In the genomic region with DNA sequence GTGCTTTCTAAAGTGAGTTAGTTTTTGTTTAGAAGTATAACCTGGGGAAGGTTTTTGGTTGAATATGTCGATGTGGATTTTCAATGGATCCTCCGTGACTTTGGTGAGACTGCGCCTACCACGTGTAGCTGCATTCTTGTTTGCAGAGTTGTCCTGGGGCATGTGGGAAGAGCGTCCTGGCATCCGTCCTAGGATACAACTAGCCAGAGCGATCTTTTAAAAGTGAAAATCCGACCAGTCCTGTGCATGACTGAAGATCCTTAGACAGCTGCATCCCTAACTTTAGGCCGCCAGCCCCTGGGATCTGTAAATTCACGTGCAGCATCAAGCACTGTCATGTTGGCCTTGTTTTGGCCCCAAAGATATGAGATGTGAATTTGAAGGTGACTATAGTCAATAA, we compare ENCODE assay signal across 11 cellular contexts.
"Had no signal": no experiment of that assay in that cellular context is flagged by ENCODE, and none has a peak within 500 bp of the region (broad histone marks: within the 10 kb centered on the region; RNA-seq: fewer than 3 reads in every experiment).

No MANE protein-coding gene starts in this region.

- H3K4me1 ChIP-seq: colonic mucosa had no signal

- H3K36me3 ChIP-seq: cardiac muscle cell, colonic mucosa had no signal

- H3K9me3 ChIP-seq: colonic mucosa had no signal

- H3K4me3 ChIP-seq: cardiac muscle cell, colonic mucosa had no signal

- H3K27ac ChIP-seq: cardiac muscle cell, colonic mucosa had no signal

- H3K27ac Mint-ChIP-seq: activated CD4-positive, alpha-beta memory T cell treated with anti-CD3 and anti-CD28 coated beads, Interleukin-2, amount 10 ng/mL, durations not matched to agents 7 days and 5 days; naive B cell had no signal

- H3K27me3 ChIP-seq: cardiac muscle cell, colonic mucosa had no signal

- H3K4me3 Mint-ChIP-seq: activated CD4-positive, alpha-beta memory T cell treated with anti-CD3 and anti-CD28 coated beads, Interleukin-2, amount 10 ng/mL, durations not matched to agents 7 days and 5 days; naive B cell had no signal

- H3K36me3 Mint-ChIP-seq: naive B cell had no signal

- H3K9me3 Mint-ChIP-seq: activated CD4-positive, alpha-beta memory T cell treated with anti-CD3 and anti-CD28 coated beads, Interleukin-2, amount 10 ng/mL, durations not matched to agents 7 days and 5 days; naive B cell had no signal

- DNase-seq: activated CD4-positive, alpha-beta memory T cell treated with anti-CD3 and anti-CD28 coated beads, Interleukin-2, amount 10 ng/mL, durations not matched to agents 7 days and 5 days; activated CD4-positive, CD25-positive, alpha-beta regulatory T cell treated with anti-CD3 and anti-CD28 coated beads, Interleukin-2, amount 50 U/mL, for 72 hours; activated CD8-positive, alpha-beta memory T cell treated with anti-CD3 and anti-CD28 coated beads, Interleukin-2, amount 50 U/mL, for 48 hours; activated naive CD4-positive, alpha-beta T cell; colonic mucosa; effector CD4-positive, alpha-beta T cell; kidney glomerular epithelial cell; naive B cell; stimulated activated CD4-positive, alpha-beta T cell treated with anti-CD3 and anti-CD28 coated beads, Interleukin-2, amount 100 ng/mL, for 24 hours; stimulated activated naive CD4-positive, alpha-beta T cell had no signal
